8 cellular contexts compared by ENCODE assay signal in genomic region chr11:69640260-69640994, GRCh38. TPM values are rescaled to one million over a fixed set of nuclear protein-coding genes. Genes with fewer than 3 reads are reported as not detected.
DNase-seq lines count a peak whose midpoint lies in the region; ATAC-seq, FAIRE-seq and TF ChIP-seq lines count a peak whose summit lies in the region.

No MANE protein-coding gene starts in this region.

- H3K27ac ChIP-seq in A549 (peak overlapping the region; percentile 95 to 96), HUES64 (ENCODE audit: low read depth, low read length) (peak overlapping the region; percentile 97), lung (ENCODE audit: low read depth in 1 of 2, low read length in 1 of 2) (peak overlapping the region; percentile 55 to 83), upper lobe of right lung (peak overlapping the region; percentile 48)

- H3K27me3 ChIP-seq in HUES64 (ENCODE audit: insufficient read depth, low read length) (peaks cover 29% of the 10 kb centered on the region), lung (ENCODE audit: control insufficient read depth, insufficient read depth) (no peaks in the 10 kb centered on the region), upper lobe of right lung (peaks cover 10% of the 10 kb centered on the region)

- H3K36me3 Mint-ChIP-seq in central memory CD8-positive, alpha-beta T cell (ENCODE audit: insufficient read depth) = peaks cover 7% of the 10 kb centered on the region

- TF ChIP-seq CTCF in A549 (IDR thresholded peaks at IDR 0.05) = no peak
- TF ChIP-seq CTCF in lung (IDR thresholded peaks at IDR 0.05; ENCODE audit: control extremely low read depth, extremely low read depth) = no peak
- TF ChIP-seq CTCF in upper lobe of right lung (IDR thresholded peaks at IDR 0.05) = no peak

- POLR2A ChIA-PET in A549 (lab: Yijun Ruan, JAX) = interaction anchor here (0.8 to 8.9 kb wide), 6 partner anchors 204 to 517 kb away, joined by 3 to 188 read pairs (median 6); partner anchors contain the start of gene MYEOV

- CTCF ChIA-PET in A549 (lab: Yijun Ruan, JAX) = interaction anchor here (1.9 to 8.0 kb wide), 5 partner anchors 344 to 540 kb away, joined by 6 to 262 read pairs (median 26); partner anchors contain the start of gene MYEOV

- H3K27ac Mint-ChIP-seq in central memory CD8-positive, alpha-beta T cell (ENCODE audit: low read depth) = peak overlapping the region; percentile 90

- DNase-seq in A549 (ENCODE audit: low read depth in 1 of 2, low spot score in 1 of 2) = peak in 1 of 2 experiments; percentile 45
- DNase-seq in central memory CD8-positive, alpha-beta T cell (ENCODE audit: low spot score in 2 of 2) = no peak
- no peak for DNase-seq in lung (ENCODE audit: low spot score)
- DNase-seq in upper lobe of right lung = peak; percentile 77
- DNase-seq in stimulated activated CD4-positive, alpha-beta T cell treated with anti-CD3 and anti-CD28 coated beads, Interleukin-12 subunit alpha, Interleukin-12 subunit beta, amount 100 ng/mL, for 4 hours = no peak

- 0 out of 2 replicates have a peak, but pooled peaks have one; percentile 26 for TF ChIP-seq POLR2A in A549 (IDR thresholded peaks at IDR 0.05; ENCODE audit: low read length)

- 1% methylated on average over 35 of the region's 43 CpGs for WGBS in A549 (ENCODE audit: missing lambda C conversion rate)
- under 1% methylated on average over 43 of the region's 43 CpGs for WGBS in HUES64
- WGBS in lung, 2 donors = 1 to 3% methylated on average over 43 of the region's 43 CpGs

- peak overlapping the region; percentile 88 for H3K4me2 ChIP-seq in A549

- TF ChIP-seq EP300 in A549 (IDR thresholded peaks at IDR 0.05) = no peak

- H3K36me3 ChIP-seq in HUES64 (ENCODE audit: insufficient read depth, low read length) (peaks cover 20% of the 10 kb centered on the region), lung (ENCODE audit: control insufficient read depth in 2 of 2, insufficient read depth in 2 of 2, low read length in 2 of 2) (peaks cover 0 to 9% of the 10 kb centered on the region in 2 donors), upper lobe of right lung (peaks cover 14% of the 10 kb centered on the region)

- no peak for TF ChIP-seq RAD21 in A549 (conservative IDR thresholded peaks at IDR 0.05 in 1 of 2, IDR thresholded peaks at IDR 0.05 in 1 of 2)

- no peaks in the 10 kb centered on the region for H3K9me3 ChIP-seq in A549
- H3K9me3 ChIP-seq in HUES64 (ENCODE audit: insufficient read depth, low read depth, low read length) = no peaks in the 10 kb centered on the region
- H3K9me3 ChIP-seq in lung (ENCODE audit: control insufficient read depth in 2 of 2, insufficient read depth in 1 of 2, low read length in 1 of 2) = no peaks in the 10 kb centered on the region
- no peaks in the 10 kb centered on the region for H3K9me3 ChIP-seq in upper lobe of right lung

- peaks cover 36% of the 10 kb centered on the region for H3K4me1 ChIP-seq in A549
- peaks cover 21% of the 10 kb centered on the region; the same call in 1 of the 2 replicates for H3K4me1 ChIP-seq in HUES64 (ENCODE audit: insufficient read depth, low read length)
- peaks cover 0 to 24% of the 10 kb centered on the region in 2 donors for H3K4me1 ChIP-seq in lung (ENCODE audit: control insufficient read depth in 2 of 2, insufficient read depth in 2 of 2, low read length in 2 of 2)
- H3K4me1 ChIP-seq in upper lobe of right lung = peaks cover 52% of the 10 kb centered on the region

- peak overlapping the region; percentile 81 for H3K9ac ChIP-seq in HUES64 (ENCODE audit: low read depth, low read length)

- peak overlapping the region; percentile 91 for H3K4me3 ChIP-seq in A549
- peak overlapping the region; percentile 80 for H3K4me3 ChIP-seq in HUES64 (ENCODE audit: low read length)
- peak overlapping the region; percentile 20 for H3K4me3 ChIP-seq in lung
- peak overlapping the region; percentile 75 for H3K4me3 ChIP-seq in upper lobe of right lung

- FAIRE-seq in A549 (lab: Jason Lieb, UNC) = no peak

- H3K27me3 Mint-ChIP-seq in central memory CD8-positive, alpha-beta T cell = peaks cover 63% of the 10 kb centered on the region

- peak overlapping the region; percentile 86 for H3K4me3 Mint-ChIP-seq in central memory CD8-positive, alpha-beta T cell

- intact Hi-C loops in upper lobe of right lung (cut with DNase I) = loop anchor here (5.0 kb wide), 1 partner anchor 343 kb away; no protein-coding TSS in a partner anchor

- ATAC-seq in A549 = peak in 1 of 2 experiments; percentile 0; a peak in 3 of 6 replicates
- no peak for ATAC-seq in central memory CD8-positive, alpha-beta T cell (replicated peaks; ENCODE audit: extremely low read depth, poor library complexity, severe bottlenecking)
- no peak for ATAC-seq in lung (ENCODE audit: insufficient read depth, low FRiP score)
- no peak for ATAC-seq in upper lobe of right lung
- ATAC-seq in GM19328 (IDR thresholded peaks at IDR 0.05; ENCODE audit: unreplicated experiment) = no peak
- ATAC-seq in HG03108 (IDR thresholded peaks at IDR 0.05; ENCODE audit: unreplicated experiment) = no peak

- no peaks in the 10 kb centered on the region for H3K9me3 Mint-ChIP-seq in central memory CD8-positive, alpha-beta T cell

- peaks cover 20% of the 10 kb centered on the region for H3K4me1 Mint-ChIP-seq in central memory CD8-positive, alpha-beta T cell

TF ChIP-seq in A549, 52 proteins besides CTCF, POLR2A, EP300 and RAD21 (continues in another document):
- TF ChIP-seq RCOR1 (IDR thresholded peaks at IDR 0.05; ENCODE audit: low read depth, low read length) (no peak), HMGXB4 (CRISPR knock-in tag; IDR thresholded peaks at IDR 0.05; ENCODE audit: borderline replicate concordance) (no peak), RARB (CRISPR knock-in tag; IDR thresholded peaks at IDR 0.05) (no peak), CBX8 (IDR thresholded peaks at IDR 0.05) (no peak), KDM5A (IDR thresholded peaks at IDR 0.05) (no peak), MAX (IDR thresholded peaks at IDR 0.05) (no peak; the same call in 1 of the 2 replicates), BCL3 (IDR thresholded peaks at IDR 0.05) (no peak), NPAS2 (CRISPR knock-in tag; IDR thresholded peaks at IDR 0.05; ENCODE audit: borderline replicate concordance) (no peak), GATA3 (IDR thresholded peaks at IDR 0.05; ENCODE audit: borderline replicate concordance) (no peak), HOXB5 (CRISPR knock-in tag; IDR thresholded peaks at IDR 0.05) (0 out of 2 replicates have a peak, but pooled peaks have one; percentile 16), ELK1 (IDR thresholded peaks at IDR 0.05; ENCODE audit: low read depth, low read length) (no peak), EHMT2 (IDR thresholded peaks at IDR 0.05; ENCODE audit: low read depth) (no peak)

RNA-seq across cellular contexts. Expression of gene CCND1, which starts 0.5 kb away (rescaled TPM):
- polyA plus RNA-seq in A549 (2011; rRNA removed) (106 and 136 TPM in 2 replicates), A549 (2017; fragmentation: RNase III; extraction: RNeasy Plus Mini Kit Qiagen cat#74134 plus additional on column Dnase treatment) (125 to 157 TPM (median 131 TPM) in 3 replicates), lung (10 to 100 TPM; 32.1 to 67.5 TPM)
- polyA plus RNA-seq in A549 (2012; cell fraction: cytosol; rRNA removed) = 219 and 249 TPM in 2 replicates
- 343 and 460 TPM in 2 replicates for polyA plus RNA-seq in A549 (2012; cell fraction: nucleus; rRNA removed)
- 276 and 347 TPM in 2 replicates for polyA minus RNA-seq in A549 (2011; rRNA and poly(A)+ RNA removed)
- 94.0 TPM for polyA plus RNA-seq in HUES64 (2013, experiment 1 of 2)
- polyA plus RNA-seq in HUES64 (2013, experiment 2 of 2) = 118 TPM
- total RNA-seq in lung (100 to 1,000 TPM; 101 to 190 TPM), upper lobe of right lung (283 TPM)

RNA-seq across cellular contexts. Expression of gene LTO1, which starts 34.7 kb away (rescaled TPM):
- polyA plus RNA-seq in A549 (2011; rRNA removed) = 20.0 and 25.1 TPM in 2 replicates
- polyA plus RNA-seq in A549 (2012; cell fraction: cytosol; rRNA removed) = 27.7 TPM in 2 replicates
- polyA plus RNA-seq in A549 (2012; cell fraction: nucleus; rRNA removed) = 31.5 and 54.7 TPM in 2 replicates
- polyA plus RNA-seq in A549 (2017; fragmentation: RNase III; extraction: RNeasy Plus Mini Kit Qiagen cat#74134 plus additional on column Dnase treatment) = 27.0 to 30.3 TPM (median 29.7 TPM) in 3 replicates
- 11.0 TPM in 2 replicates for polyA minus RNA-seq in A549 (2011; rRNA and poly(A)+ RNA removed)
- 10.7 TPM for polyA plus RNA-seq in HUES64 (2013, experiment 1 of 2)
- 13.1 TPM for polyA plus RNA-seq in HUES64 (2013, experiment 2 of 2)
- 10 to 100 TPM; 12.4 to 25.9 TPM for total RNA-seq in lung
- polyA plus RNA-seq in lung = 10 to 100 TPM; 12.8 to 27.5 TPM
- total RNA-seq in upper lobe of right lung = 25.7 TPM

Comparison
In these comparisons a context has a peak if more than half of its experiments do, and no peak if none do; other contexts are left out.
1. H3K4me3 ChIP-seq: peak in every context shown above with its lines; median percentile 91 in A549; 80 in HUES64; 75 in upper lobe of right lung; 20 in lung.